1 cellular context compared by ENCODE assay signal in the genomic region with DNA sequence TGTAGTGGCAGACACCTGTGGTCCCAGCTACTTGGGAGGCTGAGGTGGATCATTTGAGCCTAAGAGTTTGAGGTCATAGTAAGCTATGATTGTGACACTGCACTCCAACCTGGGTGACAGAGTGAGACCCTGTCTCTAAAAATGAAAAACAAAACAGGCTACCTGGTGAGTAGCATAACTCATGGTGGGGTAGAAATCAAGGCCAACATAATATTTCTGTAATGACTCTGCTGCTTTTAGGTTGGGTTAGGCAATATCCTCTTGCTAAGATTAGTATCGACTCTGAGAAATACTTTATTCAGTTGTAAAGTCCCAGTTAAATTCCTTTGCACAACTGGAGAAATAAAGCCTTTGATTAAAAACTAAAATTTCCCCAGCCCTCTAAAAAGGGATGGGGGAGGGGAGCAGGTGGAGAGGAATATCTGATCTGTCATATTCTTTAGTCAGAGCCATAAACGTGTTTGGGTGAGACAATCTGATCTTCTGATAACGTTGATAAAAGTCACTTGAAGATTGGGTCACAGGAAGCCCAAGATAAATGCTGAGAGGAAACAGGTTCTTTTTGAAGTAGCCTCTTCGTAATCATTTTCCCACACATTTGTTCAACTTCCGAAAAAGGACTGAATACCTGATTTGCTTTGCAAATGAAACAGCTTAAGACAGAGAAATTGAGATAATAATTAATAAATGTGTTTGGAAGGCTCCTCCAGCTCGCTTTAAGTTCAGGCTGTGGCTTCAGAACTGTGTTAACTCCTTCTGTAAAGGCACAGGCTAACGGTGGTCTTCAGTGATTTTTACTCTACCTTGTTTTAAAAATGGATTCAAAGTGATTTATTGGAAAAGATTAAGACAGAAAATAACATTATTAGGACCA.
A peak's percentile ranks its signal among the peaks of the same experiment; 100 is the strongest.
TF ChIP-seq lines count a peak whose summit lies in the region.

No MANE protein-coding gene starts in this region.

TF ChIP-seq in K562, 482 proteins besides CTCF, POLR2A, EP300 and RAD21 (continued from another document):
- TF ChIP-seq JUND (IDR thresholded peaks at IDR 0.05; ENCODE audit: borderline replicate concordance, low read depth, low read length), result 0 out of 2 replicates have a peak, but pooled peaks have one; percentile 23
- no peak; the same call in 2 of the 3 replicates for TF ChIP-seq JUND (tag; IDR thresholded peaks at IDR 0.05; ENCODE audit: borderline replicate concordance, low read depth, low read length)
- TF ChIP-seq TCF3 (CRISPR knock-in tag; IDR thresholded peaks at IDR 0.05), result 0 out of 2 replicates have a peak, but pooled peaks have one; percentile 21
- peak; percentile 68; the same call in 1 of the 2 replicates for TF ChIP-seq TEAD4 (IDR thresholded peaks at IDR 0.05; ENCODE audit: low read length)
- no peak for TF ChIP-seq TEAD4 (CRISPR knock-in tag; IDR thresholded peaks at IDR 0.05; ENCODE audit: borderline replicate concordance)
- TF ChIP-seq RCOR1 (IDR thresholded peaks at IDR 0.05; ENCODE audit: borderline replicate concordance in 1 of 2, low read depth in 2 of 2, low read length in 2 of 2), result peak in 1 of 2 experiments; percentile 52; a peak in 1 of 4 replicates
- TF ChIP-seq, protein P1, sequence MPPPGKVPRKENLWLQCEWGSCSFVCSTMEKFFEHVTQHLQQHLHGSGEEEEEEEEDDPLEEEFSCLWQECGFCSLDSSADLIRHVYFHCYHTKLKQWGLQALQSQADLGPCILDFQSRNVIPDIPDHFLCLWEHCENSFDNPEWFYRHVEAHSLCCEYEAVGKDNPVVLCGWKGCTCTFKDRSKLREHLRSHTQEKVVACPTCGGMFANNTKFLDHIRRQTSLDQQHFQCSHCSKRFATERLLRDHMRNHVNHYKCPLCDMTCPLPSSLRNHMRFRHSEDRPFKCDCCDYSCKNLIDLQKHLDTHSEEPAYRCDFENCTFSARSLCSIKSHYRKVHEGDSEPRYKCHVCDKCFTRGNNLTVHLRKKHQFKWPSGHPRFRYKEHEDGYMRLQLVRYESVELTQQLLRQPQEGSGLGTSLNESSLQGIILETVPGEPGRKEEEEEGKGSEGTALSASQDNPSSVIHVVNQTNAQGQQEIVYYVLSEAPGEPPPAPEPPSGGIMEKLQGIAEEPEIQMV (tag; conservative IDR thresholded peaks at IDR 0.05; ENCODE audit: low read depth), result no peak
- TF ChIP-seq, protein P2, sequence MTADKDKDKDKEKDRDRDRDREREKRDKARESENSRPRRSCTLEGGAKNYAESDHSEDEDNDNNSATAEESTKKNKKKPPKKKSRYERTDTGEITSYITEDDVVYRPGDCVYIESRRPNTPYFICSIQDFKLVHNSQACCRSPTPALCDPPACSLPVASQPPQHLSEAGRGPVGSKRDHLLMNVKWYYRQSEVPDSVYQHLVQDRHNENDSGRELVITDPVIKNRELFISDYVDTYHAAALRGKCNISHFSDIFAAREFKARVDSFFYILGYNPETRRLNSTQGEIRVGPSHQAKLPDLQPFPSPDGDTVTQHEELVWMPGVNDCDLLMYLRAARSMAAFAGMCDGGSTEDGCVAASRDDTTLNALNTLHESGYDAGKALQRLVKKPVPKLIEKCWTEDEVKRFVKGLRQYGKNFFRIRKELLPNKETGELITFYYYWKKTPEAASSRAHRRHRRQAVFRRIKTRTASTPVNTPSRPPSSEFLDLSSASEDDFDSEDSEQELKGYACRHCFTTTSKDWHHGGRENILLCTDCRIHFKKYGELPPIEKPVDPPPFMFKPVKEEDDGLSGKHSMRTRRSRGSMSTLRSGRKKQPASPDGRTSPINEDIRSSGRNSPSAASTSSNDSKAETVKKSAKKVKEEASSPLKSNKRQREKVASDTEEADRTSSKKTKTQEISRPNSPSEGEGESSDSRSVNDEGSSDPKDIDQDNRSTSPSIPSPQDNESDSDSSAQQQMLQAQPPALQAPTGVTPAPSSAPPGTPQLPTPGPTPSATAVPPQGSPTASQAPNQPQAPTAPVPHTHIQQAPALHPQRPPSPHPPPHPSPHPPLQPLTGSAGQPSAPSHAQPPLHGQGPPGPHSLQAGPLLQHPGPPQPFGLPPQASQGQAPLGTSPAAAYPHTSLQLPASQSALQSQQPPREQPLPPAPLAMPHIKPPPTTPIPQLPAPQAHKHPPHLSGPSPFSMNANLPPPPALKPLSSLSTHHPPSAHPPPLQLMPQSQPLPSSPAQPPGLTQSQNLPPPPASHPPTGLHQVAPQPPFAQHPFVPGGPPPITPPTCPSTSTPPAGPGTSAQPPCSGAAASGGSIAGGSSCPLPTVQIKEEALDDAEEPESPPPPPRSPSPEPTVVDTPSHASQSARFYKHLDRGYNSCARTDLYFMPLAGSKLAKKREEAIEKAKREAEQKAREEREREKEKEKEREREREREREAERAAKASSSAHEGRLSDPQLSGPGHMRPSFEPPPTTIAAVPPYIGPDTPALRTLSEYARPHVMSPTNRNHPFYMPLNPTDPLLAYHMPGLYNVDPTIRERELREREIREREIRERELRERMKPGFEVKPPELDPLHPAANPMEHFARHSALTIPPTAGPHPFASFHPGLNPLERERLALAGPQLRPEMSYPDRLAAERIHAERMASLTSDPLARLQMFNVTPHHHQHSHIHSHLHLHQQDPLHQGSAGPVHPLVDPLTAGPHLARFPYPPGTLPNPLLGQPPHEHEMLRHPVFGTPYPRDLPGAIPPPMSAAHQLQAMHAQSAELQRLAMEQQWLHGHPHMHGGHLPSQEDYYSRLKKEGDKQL (CRISPR knock-in tag; IDR thresholded peaks at IDR 0.05; ENCODE audit: borderline replicate concordance), result no peak
- 0 out of 2 replicates have a peak, but pooled peaks have one; percentile 14 for TF ChIP-seq KLF16 (IDR thresholded peaks at IDR 0.05)
- TF ChIP-seq ZNF584 (CRISPR knock-in tag; IDR thresholded peaks at IDR 0.05; ENCODE audit: low read depth), result no peak
- TF ChIP-seq, protein P3, sequence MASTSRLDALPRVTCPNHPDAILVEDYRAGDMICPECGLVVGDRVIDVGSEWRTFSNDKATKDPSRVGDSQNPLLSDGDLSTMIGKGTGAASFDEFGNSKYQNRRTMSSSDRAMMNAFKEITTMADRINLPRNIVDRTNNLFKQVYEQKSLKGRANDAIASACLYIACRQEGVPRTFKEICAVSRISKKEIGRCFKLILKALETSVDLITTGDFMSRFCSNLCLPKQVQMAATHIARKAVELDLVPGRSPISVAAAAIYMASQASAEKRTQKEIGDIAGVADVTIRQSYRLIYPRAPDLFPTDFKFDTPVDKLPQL (IDR thresholded peaks at IDR 0.05; ENCODE audit: extremely low read depth, insufficient read length), result no peak
- peak; percentile 54 for TF ChIP-seq CBFA2T3 (IDR thresholded peaks at IDR 0.05)
- TF ChIP-seq KLF1 (tag; IDR thresholded peaks at IDR 0.05), result no peak
